ENCODE assay signal across 9 cellular contexts in the genomic region with DNA sequence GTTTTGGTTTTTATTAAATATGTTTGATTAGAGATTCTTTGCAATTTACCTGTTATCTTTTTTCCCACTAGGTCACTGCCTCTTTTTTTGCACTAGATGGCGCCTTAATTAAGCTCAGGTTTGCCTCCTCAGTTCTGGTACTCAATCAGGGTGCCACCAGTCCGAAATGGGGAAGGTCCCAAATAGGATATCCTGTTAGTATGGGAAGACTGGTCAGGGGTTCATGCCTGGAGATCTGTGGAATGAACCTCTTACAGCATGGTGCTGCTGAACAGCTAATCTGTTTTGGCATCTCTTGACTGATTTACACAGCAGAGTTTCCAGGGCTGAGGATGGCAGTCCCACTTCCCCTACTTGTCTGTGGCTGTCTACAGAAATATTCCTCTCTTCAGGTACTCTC. TPM values are rescaled to one million over a fixed set of nuclear protein-coding genes. Genes with fewer than 3 reads are reported as not detected.
A peak's percentile ranks its signal among the peaks of the same experiment; 100 is the strongest.
DNase-seq lines count a peak whose midpoint lies in the region; ATAC-seq and TF ChIP-seq lines count a peak whose summit lies in the region.
"Had no signal": no experiment of that assay in that cellular context is flagged by ENCODE, and none has a peak within 500 bp of the region (broad histone marks: within the 10 kb centered on the region; RNA-seq: fewer than 3 reads in every experiment).

No MANE protein-coding gene starts in this region.

- TF ChIP-seq CTCF in LNCaP clone FGC (IDR thresholded peaks at IDR 0.05; ENCODE audit: control insufficient read depth, extremely low read depth, insufficient read depth) (peak; percentile 50), breast epithelium (IDR thresholded peaks at IDR 0.05) (peak in 2 of 3 donors; percentile 19), neutrophil (IDR thresholded peaks at IDR 0.05) (peak; percentile 35)

- no peak overlapping the region for H3K27ac ChIP-seq in breast epithelium
- H3K27ac ChIP-seq in neutrophil: no peak overlapping the region
- no peak overlapping the region for H3K27ac ChIP-seq in aorta (ENCODE audit: low read depth in 1 of 2, low read length in 2 of 2)

- H3K27me3 ChIP-seq in breast epithelium: peaks cover 0 to 50% of the 10 kb centered on the region in 2 donors
- no peaks in the 10 kb centered on the region for H3K27me3 ChIP-seq in neutrophil
- H3K27me3 ChIP-seq in aorta (ENCODE audit: control insufficient read depth in 1 of 2, insufficient read depth in 2 of 2, low read length in 1 of 2): no peaks in the 10 kb centered on the region

- ATAC-seq in aorta (ENCODE audit: low FRiP score): no peak

- intact Hi-C loops in breast epithelium (cut with DNase I; ENCODE audit: low total_unique reads): no loop called here
- intact Hi-C loops in aorta (cut with DNase I): no loop called here

- peak; percentile 4 for DNase-seq in activated naive CD4-positive, alpha-beta T cell treated with Interleukin-2 at 50 U/mL for 16 hours
- DNase-seq in activated naive CD4-positive, alpha-beta T cell treated with anti-CD3 and anti-CD28 coated beads, Interleukin-2, amount 50 U/mL, for 16 hours: no peak
- DNase-seq in LNCaP clone FGC (ENCODE audit: low read depth) (no peak), breast epithelium (ENCODE audit: low spot score in 2 of 2) (no peak), HK-2 (ENCODE audit: unreplicated experiment) (no peak), aorta (no peak), putamen (ENCODE audit: low spot score) (no peak)

- H3K4me3 ChIP-seq in LNCaP clone FGC (ENCODE audit: low read depth, low read length) (no peak overlapping the region), breast epithelium (no peak overlapping the region), neutrophil (ENCODE audit: low read depth in 1 of 2, low read length in 1 of 2) (no peak overlapping the region), aorta (ENCODE audit: low read length in 2 of 2) (no peak overlapping the region)

- WGBS in aorta, 2 donors: 24 to 36% methylated on average over 2 of the region's 2 CpGs

- no peaks in the 10 kb centered on the region for H3K9me3 ChIP-seq in breast epithelium
- no peaks in the 10 kb centered on the region for H3K9me3 ChIP-seq in neutrophil
- H3K9me3 ChIP-seq in aorta (ENCODE audit: control insufficient read depth, low read length): no peaks in the 10 kb centered on the region

- no peaks in the 10 kb centered on the region for H3K36me3 ChIP-seq in breast epithelium
- no peaks in the 10 kb centered on the region for H3K36me3 ChIP-seq in neutrophil
- no peaks in the 10 kb centered on the region for H3K36me3 ChIP-seq in aorta (ENCODE audit: control insufficient read depth in 1 of 2, insufficient read depth in 2 of 2, low read length in 1 of 2)

- TF ChIP-seq POLR2A in breast epithelium (IDR thresholded peaks at IDR 0.05): no peak

- H3K4me1 ChIP-seq in breast epithelium: no peaks in the 10 kb centered on the region
- peaks cover 0 to 7% of the 10 kb centered on the region in 2 experiments for H3K4me1 ChIP-seq in neutrophil (ENCODE audit: control insufficient read depth in 1 of 2, insufficient read depth in 1 of 2, low read depth in 1 of 2, low read length in 1 of 2)
- no peaks in the 10 kb centered on the region for H3K4me1 ChIP-seq in aorta (ENCODE audit: control insufficient read depth in 1 of 2, insufficient read depth in 2 of 2, low read length in 2 of 2)

RNA-seq across cellular contexts. Expression of a gene that starts 24.2 kb away (rescaled TPM):
- total RNA-seq in breast epithelium (not detected), aorta (not detected)
- not detected for polyA plus RNA-seq in aorta

RNA-seq across cellular contexts. Expression of a gene that starts 38.5 kb away (rescaled TPM):
- not detected for total RNA-seq in breast epithelium
- not detected for total RNA-seq in aorta
- polyA plus RNA-seq in aorta: not detected
- polyA plus RNA-seq: adipose tissue had no signal
